ENCODE assay signal across 1 cellular context in genomic region chr6:43522547-43523263, GRCh38.
A peak's percentile ranks its signal among the peaks of the same experiment; 100 is the strongest.
TF ChIP-seq lines count a peak whose summit lies in the region.

No MANE protein-coding gene starts in this region.

TF ChIP-seq in K562, 482 proteins besides CTCF, POLR2A, EP300 and RAD21 (continued from another document and continues in another):
- TF ChIP-seq STAT6 (CRISPR knock-in tag; IDR thresholded peaks at IDR 0.05), result no peak
- TF ChIP-seq, protein P1, sequence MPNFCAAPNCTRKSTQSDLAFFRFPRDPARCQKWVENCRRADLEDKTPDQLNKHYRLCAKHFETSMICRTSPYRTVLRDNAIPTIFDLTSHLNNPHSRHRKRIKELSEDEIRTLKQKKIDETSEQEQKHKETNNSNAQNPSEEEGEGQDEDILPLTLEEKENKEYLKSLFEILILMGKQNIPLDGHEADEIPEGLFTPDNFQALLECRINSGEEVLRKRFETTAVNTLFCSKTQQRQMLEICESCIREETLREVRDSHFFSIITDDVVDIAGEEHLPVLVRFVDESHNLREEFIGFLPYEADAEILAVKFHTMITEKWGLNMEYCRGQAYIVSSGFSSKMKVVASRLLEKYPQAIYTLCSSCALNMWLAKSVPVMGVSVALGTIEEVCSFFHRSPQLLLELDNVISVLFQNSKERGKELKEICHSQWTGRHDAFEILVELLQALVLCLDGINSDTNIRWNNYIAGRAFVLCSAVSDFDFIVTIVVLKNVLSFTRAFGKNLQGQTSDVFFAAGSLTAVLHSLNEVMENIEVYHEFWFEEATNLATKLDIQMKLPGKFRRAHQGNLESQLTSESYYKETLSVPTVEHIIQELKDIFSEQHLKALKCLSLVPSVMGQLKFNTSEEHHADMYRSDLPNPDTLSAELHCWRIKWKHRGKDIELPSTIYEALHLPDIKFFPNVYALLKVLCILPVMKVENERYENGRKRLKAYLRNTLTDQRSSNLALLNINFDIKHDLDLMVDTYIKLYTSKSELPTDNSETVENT (CRISPR knock-in tag; IDR thresholded peaks at IDR 0.05), result no peak
- TF ChIP-seq ZNF277 (CRISPR knock-in tag; IDR thresholded peaks at IDR 0.05; ENCODE audit: borderline replicate concordance), result no peak
- no peak for TF ChIP-seq MTF1 (CRISPR knock-in tag; IDR thresholded peaks at IDR 0.05; ENCODE audit: borderline replicate concordance)
- TF ChIP-seq ZNF384 (IDR thresholded peaks at IDR 0.05; ENCODE audit: low read depth, low read length), result no peak
- no peak for TF ChIP-seq ZNF146 (CRISPR knock-in tag; IDR thresholded peaks at IDR 0.05; ENCODE audit: unreplicated experiment)
- TF ChIP-seq IRF2 (CRISPR knock-in tag; IDR thresholded peaks at IDR 0.05), result no peak
- TF ChIP-seq KDM5B (IDR thresholded peaks at IDR 0.05; ENCODE audit: insufficient replicate concordance, low read depth, low read length), result peak; percentile 3
- no peak for TF ChIP-seq YY1 (IDR thresholded peaks at IDR 0.05; ENCODE audit: borderline replicate concordance in 1 of 3, control insufficient read depth in 1 of 3, extremely low read depth in 1 of 3, insufficient read depth in 3 of 3, insufficient read length in 1 of 3, insufficient replicate concordance in 2 of 3, low read depth in 1 of 3, low read length in 2 of 3)
- TF ChIP-seq ATF4 (CRISPR knock-in tag; IDR thresholded peaks at IDR 0.05), result no peak
- no peak for TF ChIP-seq ZFX (CRISPR knock-in tag; IDR thresholded peaks at IDR 0.05)
- TF ChIP-seq RBM22 (IDR thresholded peaks at IDR 0.05; ENCODE audit: low read depth, low read length, poor library complexity, severe bottlenecking), result peak; percentile 29
- TF ChIP-seq, protein P2, sequence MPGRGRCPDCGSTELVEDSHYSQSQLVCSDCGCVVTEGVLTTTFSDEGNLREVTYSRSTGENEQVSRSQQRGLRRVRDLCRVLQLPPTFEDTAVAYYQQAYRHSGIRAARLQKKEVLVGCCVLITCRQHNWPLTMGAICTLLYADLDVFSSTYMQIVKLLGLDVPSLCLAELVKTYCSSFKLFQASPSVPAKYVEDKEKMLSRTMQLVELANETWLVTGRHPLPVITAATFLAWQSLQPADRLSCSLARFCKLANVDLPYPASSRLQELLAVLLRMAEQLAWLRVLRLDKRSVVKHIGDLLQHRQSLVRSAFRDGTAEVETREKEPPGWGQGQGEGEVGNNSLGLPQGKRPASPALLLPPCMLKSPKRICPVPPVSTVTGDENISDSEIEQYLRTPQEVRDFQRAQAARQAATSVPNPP (IDR thresholded peaks at IDR 0.05; ENCODE audit: borderline replicate concordance, insufficient read depth, insufficient read length), result no peak
- TF ChIP-seq ERF (CRISPR knock-in tag; IDR thresholded peaks at IDR 0.05), result no peak
- no peak; the same call in 1 of the 2 replicates for TF ChIP-seq RNF2 (IDR thresholded peaks at IDR 0.05)
- TF ChIP-seq ZBTB11 (CRISPR knock-in tag; IDR thresholded peaks at IDR 0.05), result no peak
- no peak for TF ChIP-seq CBFB (CRISPR knock-in tag; IDR thresholded peaks at IDR 0.05)
- TF ChIP-seq CREB1 (IDR thresholded peaks at IDR 0.05), result no peak
- TF ChIP-seq CREB1 (CRISPR knock-in tag; IDR thresholded peaks at IDR 0.05), result no peak
- TF ChIP-seq DLX4 (CRISPR knock-in tag; IDR thresholded peaks at IDR 0.05), result no peak
- TF ChIP-seq POLR2AphosphoS5 (IDR thresholded peaks at IDR 0.05; ENCODE audit: control insufficient read depth, insufficient read depth, low read depth, low read length), result peak; percentile 21
- no peak for TF ChIP-seq HNRNPK (IDR thresholded peaks at IDR 0.05; ENCODE audit: low read depth, low read length, poor library complexity, severe bottlenecking)
- no peak for TF ChIP-seq NFE2 (IDR thresholded peaks at IDR 0.05; ENCODE audit: low read depth)
- no peak for TF ChIP-seq ZNF75A (CRISPR knock-in tag; IDR thresholded peaks at IDR 0.05)
- no peak for TF ChIP-seq CREBBP (IDR thresholded peaks at IDR 0.05; ENCODE audit: low read depth, low read length)
- TF ChIP-seq TOE1 (IDR thresholded peaks at IDR 0.05; ENCODE audit: borderline replicate concordance), result peak; percentile 47; the same call in 1 of the 2 replicates
- no peak for TF ChIP-seq TOE1 (CRISPR knock-in tag; IDR thresholded peaks at IDR 0.05; ENCODE audit: borderline replicate concordance, low read depth)
- TF ChIP-seq, protein P3, sequence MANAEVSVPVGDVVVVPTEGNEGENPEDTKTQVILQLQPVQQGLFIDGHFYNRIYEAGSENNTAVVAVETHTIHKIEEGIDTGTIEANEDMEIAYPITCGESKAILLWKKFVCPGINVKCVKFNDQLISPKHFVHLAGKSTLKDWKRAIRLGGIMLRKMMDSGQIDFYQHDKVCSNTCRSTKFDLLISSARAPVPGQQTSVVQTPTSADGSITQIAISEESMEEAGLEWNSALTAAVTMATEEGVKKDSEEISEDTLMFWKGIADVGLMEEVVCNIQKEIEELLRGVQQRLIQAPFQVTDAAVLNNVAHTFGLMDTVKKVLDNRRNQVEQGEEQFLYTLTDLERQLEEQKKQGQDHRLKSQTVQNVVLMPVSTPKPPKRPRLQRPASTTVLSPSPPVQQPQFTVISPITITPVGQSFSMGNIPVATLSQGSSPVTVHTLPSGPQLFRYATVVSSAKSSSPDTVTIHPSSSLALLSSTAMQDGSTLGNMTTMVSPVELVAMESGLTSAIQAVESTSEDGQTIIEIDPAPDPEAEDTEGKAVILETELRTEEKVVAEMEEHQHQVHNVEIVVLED (CRISPR knock-in tag; IDR thresholded peaks at IDR 0.05), result no peak
- TF ChIP-seq CC2D1A (IDR thresholded peaks at IDR 0.05), result no peak
- TF ChIP-seq ZBED1 (IDR thresholded peaks at IDR 0.05), result no peak
- TF ChIP-seq, protein P4, sequence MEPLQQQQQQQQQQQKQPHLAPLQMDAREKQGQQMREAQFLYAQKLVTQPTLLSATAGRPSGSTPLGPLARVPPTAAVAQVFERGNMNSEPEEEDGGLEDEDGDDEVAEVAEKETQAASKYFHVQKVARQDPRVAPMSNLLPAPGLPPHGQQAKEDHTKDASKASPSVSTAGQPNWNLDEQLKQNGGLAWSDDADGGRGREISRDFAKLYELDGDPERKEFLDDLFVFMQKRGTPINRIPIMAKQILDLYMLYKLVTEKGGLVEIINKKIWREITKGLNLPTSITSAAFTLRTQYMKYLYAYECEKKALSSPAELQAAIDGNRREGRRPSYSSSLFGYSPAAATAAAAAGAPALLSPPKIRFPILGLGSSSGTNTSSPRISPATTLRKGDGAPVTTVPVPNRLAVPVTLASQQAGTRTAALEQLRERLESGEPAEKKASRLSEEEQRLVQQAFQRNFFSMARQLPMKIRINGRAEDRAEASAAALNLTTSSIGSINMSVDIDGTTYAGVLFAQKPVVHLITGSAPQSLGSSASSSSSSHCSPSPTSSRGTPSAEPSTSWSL (CRISPR knock-in tag; IDR thresholded peaks at IDR 0.05; ENCODE audit: borderline replicate concordance), result no peak
- TF ChIP-seq POLR2AphosphoS2 (IDR thresholded peaks at IDR 0.05; ENCODE audit: low read length), result peak; percentile 35; the same call in 1 of the 2 replicates
